Comparison of ENCODE assay signal across 23 cellular contexts in the genomic region with DNA sequence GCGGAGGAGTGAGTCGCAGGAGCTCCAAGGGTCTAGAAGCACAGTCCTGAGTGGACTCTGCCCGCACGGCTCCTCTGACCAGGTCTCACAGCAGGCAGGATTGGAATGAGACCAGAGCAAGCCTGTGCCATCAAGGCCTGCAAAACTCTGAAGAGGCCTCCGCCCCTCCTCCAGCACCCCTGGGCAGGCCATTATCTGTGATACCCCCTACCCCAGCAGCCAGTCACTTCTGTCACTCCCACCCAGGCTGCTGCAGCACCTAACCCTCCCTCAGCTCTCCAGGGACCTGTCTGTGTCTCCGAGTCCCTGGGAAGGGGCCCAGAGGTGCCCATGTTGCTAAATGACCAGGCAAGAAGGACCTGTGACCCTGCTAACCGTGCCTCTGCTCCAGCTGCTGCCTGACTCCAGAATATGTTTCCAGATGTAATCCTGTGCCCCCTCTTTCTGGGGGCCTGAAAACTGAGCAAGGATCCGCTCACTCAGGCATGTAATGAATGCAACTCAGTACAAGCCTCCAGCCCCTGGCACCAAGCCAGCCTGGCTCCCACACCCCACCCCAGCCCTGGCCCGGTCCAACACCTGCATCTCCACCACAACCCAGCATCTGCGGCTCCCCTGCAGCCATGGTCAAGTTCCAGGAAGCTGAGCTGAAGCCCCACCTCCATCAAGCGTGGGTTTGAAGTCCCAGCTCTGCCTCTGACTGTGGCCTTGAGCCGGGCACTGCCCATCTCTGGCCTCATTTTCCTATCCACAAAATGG. TPM values are rescaled to one million over a fixed set of nuclear protein-coding genes. Genes with fewer than 3 reads are reported as not detected.
DNase-seq lines count a peak whose midpoint lies in the region; TF ChIP-seq lines count a peak whose summit lies in the region.
"Had no signal": no experiment of that assay in that cellular context is flagged by ENCODE, and none has a peak within 500 bp of the region (broad histone marks: within the 10 kb centered on the region; RNA-seq: fewer than 3 reads in every experiment).

No MANE protein-coding gene starts in this region.

- dilution Hi-C loops in mammary epithelial cell (cut with HindIII; ENCODE audit: low sequenced_read_pairs): no loop called here

- no peaks in the 10 kb centered on the region for H3K36me3 ChIP-seq in MM.1S (replicated peaks; ENCODE audit: insufficient read depth, low read length)
- H3K36me3 ChIP-seq in thyroid gland: no peaks in the 10 kb centered on the region
- no peaks in the 10 kb centered on the region for H3K36me3 ChIP-seq in mammary epithelial cell (ENCODE audit: insufficient read depth, low read length)
- H3K36me3 ChIP-seq: esophagus muscularis mucosa, gastroesophageal sphincter, prostate gland, vagina had no signal

- H3F3A ChIP-seq in MM.1S (ENCODE audit: insufficient read depth, low read length): no peaks in the 10 kb centered on the region

- H4K20me1 ChIP-seq in MM.1S (ENCODE audit: insufficient read depth, low read length): no peaks in the 10 kb centered on the region
- H4K20me1 ChIP-seq in mammary epithelial cell (ENCODE audit: insufficient read depth, low read length): peaks cover 2% of the 10 kb centered on the region

- H3K4me1 ChIP-seq in MM.1S (ENCODE audit: low read length) (no peaks in the 10 kb centered on the region), thyroid gland (no peaks in the 10 kb centered on the region), mammary epithelial cell (ENCODE audit: insufficient read depth, low read length) (no peaks in the 10 kb centered on the region)
- H3K4me1 ChIP-seq: esophagus muscularis mucosa, gastroesophageal sphincter, prostate gland, vagina had no signal

- no TSS peak for BruUV-seq in mammary epithelial cell (replicated peaks; lab: Mats Ljungman, UMichigan)

- H3K27ac ChIP-seq in MM.1S (ENCODE audit: low read length) (no peak overlapping the region), thyroid gland (no peak overlapping the region), mammary epithelial cell (ENCODE audit: insufficient read depth, low read depth, low read length) (no peak overlapping the region)
- H3K27ac ChIP-seq: esophagus muscularis mucosa, gastroesophageal sphincter, prostate gland, vagina had no signal

- no peaks in the 10 kb centered on the region for H3K9me2 ChIP-seq in MM.1S (replicated peaks; ENCODE audit: insufficient read depth, low read length)

- CTCF ChIA-PET in mammary epithelial cell (lab: Charles Lee; ENCODE audit: low non-redundant PET): no interaction called here

- no peak overlapping the region for H2AFZ ChIP-seq in MM.1S (ENCODE audit: low read length)
- H2AFZ ChIP-seq in mammary epithelial cell (ENCODE audit: low read depth, low read length): no peak overlapping the region

- peaks cover 4% of the 10 kb centered on the region for H3K27me3 ChIP-seq in MM.1S (replicated peaks; ENCODE audit: insufficient read depth, low read length)
- H3K27me3 ChIP-seq in thyroid gland: no peaks in the 10 kb centered on the region
- H3K27me3 ChIP-seq in mammary epithelial cell (ENCODE audit: insufficient read depth, low read length): no peaks in the 10 kb centered on the region
- H3K27me3 ChIP-seq: gastroesophageal sphincter, vagina had no signal

- WGBS in thyroid gland, 2 donors: 68 to 72% methylated on average over 11 to 12 of the region's 12 CpGs
- 54% methylated on average over 11 of the region's 12 CpGs for WGBS in mammary epithelial cell (ENCODE audit: low coverage, missing lambda C conversion rate)

- in situ Hi-C loops in mammary epithelial cell (cut with MboI; ENCODE audit: low sequenced_read_pairs in 2 of 2): no loop called here

- H3K9me3 ChIP-seq in MM.1S (replicated peaks; ENCODE audit: insufficient read depth, low read length) (no peaks in the 10 kb centered on the region), thyroid gland (no peaks in the 10 kb centered on the region), mammary epithelial cell (replicated peaks; ENCODE audit: insufficient read depth, low read length) (no peaks in the 10 kb centered on the region)
- H3K9me3 ChIP-seq: esophagus muscularis mucosa, gastroesophageal sphincter, prostate gland, vagina had no signal

- no peak for TF ChIP-seq POLR2A in thyroid gland (IDR thresholded peaks at IDR 0.05)

- DNase-seq in NCI-H146 (lab: John Stamatoyannopoulos, UW) (peak; percentile 7), NCI-H146 treated with DMSO at 0.1 percent for 48 hours (lab: John Stamatoyannopoulos, UW; ENCODE audit: unreplicated experiment) (no peak), MM.1S (peak; percentile 42), NCI-H526 (lab: John Stamatoyannopoulos, UW) (peak; percentile 20 to 73), left kidney (ENCODE audit: low read depth, low spot score) (peak; percentile 62), thyroid gland (no peak), mammary epithelial cell (no peak)
- no peak for DNase-seq in stimulated activated CD4-positive, alpha-beta T cell treated with anti-CD3 and anti-CD28 coated beads, Interleukin-1b, Interleukin-23, amount 100 ng/mL, for 48 hours
- DNase-seq: activated B cell treated with CpG ODN at 0.5 μM for 24 hours; activated CD8-positive, alpha-beta T cell treated with anti-CD3 and anti-CD28 coated beads for 36 hours; activated naive CD4-positive, alpha-beta T cell treated with anti-CD3 and anti-CD28 coated beads for 36 hours; activated T-cell treated with anti-CD3 and anti-CD28 coated beads, Interleukin-2, amount 50 U/mL, for 1 hour; DND-41; effector CD8-positive, alpha-beta T cell; NCI-H446 treated with DMSO at 0.1 percent for 48 hours; PC-3 had no signal

- intact Hi-C loops in thyroid gland (cut with DNase I): no loop called here
- intact Hi-C loops in mammary epithelial cell (cut with micrococcal nuclease): no loop called here

- no peak for TF ChIP-seq CTCF in MM.1S (IDR thresholded peaks at IDR 0.05; ENCODE audit: low read length)
- no peak for TF ChIP-seq CTCF in thyroid gland (IDR thresholded peaks at IDR 0.05)
- TF ChIP-seq CTCF in mammary epithelial cell (conservative IDR thresholded peaks at IDR 0.05 in 1 of 2, IDR thresholded peaks at IDR 0.05 in 1 of 2; ENCODE audit: extremely low read depth in 1 of 2, insufficient read depth in 1 of 2, low read depth in 1 of 2, low read length in 2 of 2): no peak

- H3K4me3 ChIP-seq in MM.1S (ENCODE audit: low read length): no peak overlapping the region
- no peak overlapping the region for H3K4me3 ChIP-seq in thyroid gland (replicated peaks in 1 of 3)
- H3K4me3 ChIP-seq in mammary epithelial cell (replicated peaks in 1 of 3; ENCODE audit: insufficient read depth in 1 of 3, low read depth in 2 of 3, low read length in 3 of 3): no peak overlapping the region
- H3K4me3 ChIP-seq: esophagus muscularis mucosa, gastroesophageal sphincter, prostate gland, vagina had no signal

- no peaks in the 10 kb centered on the region for H3K79me2 ChIP-seq in MM.1S (ENCODE audit: low read length)
- H3K79me2 ChIP-seq in mammary epithelial cell (ENCODE audit: insufficient read depth, low read length): no peaks in the 10 kb centered on the region

- H3K9ac ChIP-seq in MM.1S (ENCODE audit: low read length) (no peak overlapping the region), mammary epithelial cell (ENCODE audit: insufficient read depth, low read length) (no peak overlapping the region)

- H3K4me2 ChIP-seq in MM.1S (ENCODE audit: low read depth, low read length) (no peak overlapping the region), mammary epithelial cell (ENCODE audit: insufficient read depth, low read depth, low read length) (no peak overlapping the region)

RNA-seq across cellular contexts. Expression of gene COL16A1, which starts 22.1 kb away (rescaled TPM):
- total RNA-seq in thyroid gland (100 to 1,000 TPM in 2 of 4 donors, 10 to 100 TPM in 2; 61.3 to 121 (median 97.1) TPM), mammary epithelial cell (100 to 1,000 TPM; 121 to 146 TPM)
- polyA plus RNA-seq in mammary epithelial cell: 32.8 TPM
- 57.1 TPM for polyA minus RNA-seq in mammary epithelial cell
- total RNA-seq: T-helper 2 cell treated with Interferon-gamma antibody and Interleukin-4, amounts not matched to agents 100 ng/mL and 5 ng/mL, for 36 hours had no signal
- polyA plus RNA-seq: CD14-positive monocyte, IgD-negative memory B cell had no signal

RNA-seq across cellular contexts. Expression of gene ADGRB2, which starts 38.2 kb away (rescaled TPM):
- 10 to 100 TPM in 2 of 4 donors, 1 to 10 TPM in 2; 2.4 to 14.3 (median 9.8) TPM for total RNA-seq in thyroid gland
- 1 to 10 TPM in 1 of 2 donors, under 1 TPM in 1; 0.83 to 3.8 TPM for total RNA-seq in mammary epithelial cell
- 1.3 TPM for polyA plus RNA-seq in mammary epithelial cell
- polyA minus RNA-seq in mammary epithelial cell: 0.83 TPM
- polyA plus RNA-seq: CD14-positive monocyte had no signal

Comparison
In these comparisons a context has a peak if more than half of its experiments do, and no peak if none do; other contexts are left out.
1. DNase-seq: peak in NCI-H146 (single experiment), MM.1S (single experiment), NCI-H526 (2 of 2) and left kidney (single experiment); none in NCI-H146 treated with DMSO at 0.1 percent for 48 hours (single experiment), thyroid gland (0 of 2), mammary epithelial cell (single experiment) and stimulated activated CD4-positive, alpha-beta T cell treated with anti-CD3 and anti-CD28 coated beads, Interleukin-1b, Interleukin-23, amount 100 ng/mL, for 48 hours (single experiment).